In the genomic region with DNA sequence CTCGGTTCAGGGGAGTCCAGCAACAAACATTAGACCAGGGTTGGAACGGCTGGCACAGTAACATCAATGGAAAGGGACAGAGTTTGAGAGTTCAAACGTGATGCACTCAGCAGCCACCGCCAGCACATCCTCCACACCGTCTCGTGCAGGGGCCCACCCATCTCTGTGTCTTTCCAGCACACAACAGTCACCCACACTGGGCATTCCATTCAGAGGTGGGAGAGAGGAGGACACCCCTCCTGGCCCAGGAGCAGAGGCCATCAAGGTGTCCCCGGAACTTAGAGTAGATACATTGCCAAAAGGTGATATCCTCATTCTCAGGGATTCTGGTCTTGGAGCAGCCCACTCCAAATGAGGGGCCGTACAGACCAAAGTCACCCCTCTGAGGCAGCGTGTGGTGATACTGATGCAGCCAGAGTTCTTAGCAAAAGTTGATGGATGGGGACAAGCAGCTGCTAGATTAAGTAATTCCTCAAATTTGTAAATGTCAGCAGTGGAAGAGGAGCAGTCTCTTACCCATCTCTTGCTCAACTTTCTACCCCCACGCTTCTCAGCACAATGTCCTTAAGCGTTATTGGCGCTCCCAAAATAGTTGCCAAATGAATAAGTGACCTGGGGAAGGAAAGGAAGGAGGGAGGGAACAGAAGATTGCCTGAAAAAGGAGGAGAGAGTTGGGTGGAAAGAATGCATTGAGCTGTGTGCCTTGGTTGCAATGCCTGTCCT, we compare ENCODE assay signal across 27 cellular contexts. TPM values are rescaled to one million over a fixed set of nuclear protein-coding genes. Genes with fewer than 3 reads are reported as not detected.
DNase-seq lines count a peak whose midpoint lies in the region; ATAC-seq, FAIRE-seq and TF ChIP-seq lines count a peak whose summit lies in the region.
"Had no signal": no experiment of that assay in that cellular context is flagged by ENCODE, and none has a peak within 500 bp of the region (broad histone marks: within the 10 kb centered on the region; RNA-seq: fewer than 3 reads in every experiment).

No MANE protein-coding gene starts in this region.

- no peak overlapping the region for H3K4me3 ChIP-seq in HL-60 (replicated peaks; ENCODE audit: insufficient read depth, low read length)
- no peak overlapping the region for H3K4me3 ChIP-seq in astrocyte (ENCODE audit: insufficient read depth, low read depth, low read length)
- H3K4me3 ChIP-seq: ascending aorta, lower lobe of right lung, Peyer's patch, right atrium auricular region had no signal

- H3K36me3 Mint-ChIP-seq in CD14-positive monocyte (peaks cover 43 to 67% of the 10 kb centered on the region in 2 donors), astrocyte (ENCODE audit: low read depth, unreplicated experiment) (peaks cover 11% of the 10 kb centered on the region)
- peaks cover 13% of the 10 kb centered on the region for H3K36me3 Mint-ChIP-seq in activated CD4-positive, alpha-beta T cell treated with anti-CD3 and anti-CD28 coated beads, Interleukin-2, amount 10 ng/mL, durations not matched to agents 24 days and 14 days (ENCODE audit: low read depth)

- no peaks in the 10 kb centered on the region for H3K36me3 ChIP-seq in astrocyte (ENCODE audit: insufficient read depth, low read length)
- H3K36me3 ChIP-seq: right atrium auricular region had no signal

- no peak overlapping the region for H3K9ac ChIP-seq in astrocyte (ENCODE audit: low read length)

- H3K9me3 ChIP-seq in astrocyte (ENCODE audit: insufficient read depth, low read depth, low read length) = no peaks in the 10 kb centered on the region
- H3K9me3 ChIP-seq: ascending aorta, lower lobe of right lung, Peyer's patch, right atrium auricular region had no signal

- intact Hi-C loops in CD14-positive monocyte (cut with micrococcal nuclease) = loop anchor here in 1 of 2 donors (10.0 kb wide), 1 partner anchor 50 kb away; the partner anchor contains the start of gene CRKL
- intact Hi-C loops in activated CD4-positive, alpha-beta T cell treated with anti-CD3 and anti-CD28 coated beads, Interleukin-2, amount 10 ng/mL, durations not matched to agents 24 days and 14 days (cut with micrococcal nuclease) = no loop called here

- no peak overlapping the region for H2AFZ ChIP-seq in astrocyte (ENCODE audit: low read depth, low read length)

- H3K9me3 Mint-ChIP-seq in CD14-positive monocyte = no peaks in the 10 kb centered on the region
- no peaks in the 10 kb centered on the region for H3K9me3 Mint-ChIP-seq in astrocyte (ENCODE audit: unreplicated experiment)
- no peaks in the 10 kb centered on the region for H3K9me3 Mint-ChIP-seq in activated CD4-positive, alpha-beta T cell treated with anti-CD3 and anti-CD28 coated beads, Interleukin-2, amount 10 ng/mL, durations not matched to agents 24 days and 14 days
- H3K9me3 Mint-ChIP-seq: activated B cell treated with CpG ODN at 0.5 μM for 24 hours; activated CD4-positive, alpha-beta memory T cell treated with anti-CD3 and anti-CD28 coated beads, Interleukin-2, amount 10 ng/mL, durations not matched to agents 7 days and 5 days had no signal

- peaks cover 3% of the 10 kb centered on the region for H3K4me1 ChIP-seq in astrocyte (ENCODE audit: insufficient read depth, low read length)

- TF ChIP-seq CTCF in CD14-positive monocyte (IDR thresholded peaks at IDR 0.05) (no peak), HL-60 (IDR thresholded peaks at IDR 0.05; ENCODE audit: insufficient read depth, low read length) (no peak), astrocyte (IDR thresholded peaks at IDR 0.05; ENCODE audit: insufficient read depth, low read depth, low read length) (no peak), omental fat pad (IDR thresholded peaks at IDR 0.05) (no peak)

- H4K20me1 ChIP-seq in astrocyte (ENCODE audit: insufficient read depth, low read length) = peaks cover 46% of the 10 kb centered on the region

- peak overlapping the region in 5 of 7 donors; percentile 60 to 79 (median 73) for H3K27ac Mint-ChIP-seq in CD14-positive monocyte
- no peak overlapping the region for H3K27ac Mint-ChIP-seq in astrocyte (ENCODE audit: unreplicated experiment)
- H3K27ac Mint-ChIP-seq in activated CD4-positive, alpha-beta T cell treated with anti-CD3 and anti-CD28 coated beads, Interleukin-2, amount 10 ng/mL, durations not matched to agents 24 days and 14 days = no peak overlapping the region
- H3K27ac Mint-ChIP-seq: activated B cell treated with CpG ODN at 0.5 μM for 24 hours; activated CD4-positive, alpha-beta memory T cell treated with anti-CD3 and anti-CD28 coated beads, Interleukin-2, amount 10 ng/mL, durations not matched to agents 7 days and 5 days had no signal

- H3K4me3 Mint-ChIP-seq in CD14-positive monocyte (no peak overlapping the region), astrocyte (ENCODE audit: unreplicated experiment) (peak overlapping the region; percentile 29)
- H3K4me3 Mint-ChIP-seq in activated CD4-positive, alpha-beta T cell treated with anti-CD3 and anti-CD28 coated beads, Interleukin-2, amount 10 ng/mL, durations not matched to agents 24 days and 14 days = no peak overlapping the region
- H3K4me3 Mint-ChIP-seq: activated B cell treated with CpG ODN at 0.5 μM for 24 hours; activated CD4-positive, alpha-beta memory T cell treated with anti-CD3 and anti-CD28 coated beads, Interleukin-2, amount 10 ng/mL, durations not matched to agents 7 days and 5 days had no signal

- H3K79me2 ChIP-seq in astrocyte (ENCODE audit: insufficient read depth, low read length) = peaks cover 15% of the 10 kb centered on the region

- no peak overlapping the region for H3K4me2 ChIP-seq in astrocyte (ENCODE audit: low read length)

- H3K4me1 Mint-ChIP-seq in CD14-positive monocyte (peaks cover 76% of the 10 kb centered on the region), astrocyte (ENCODE audit: low read depth, unreplicated experiment) (peaks cover 11% of the 10 kb centered on the region)
- peaks cover 30% of the 10 kb centered on the region for H3K4me1 Mint-ChIP-seq in activated CD4-positive, alpha-beta T cell treated with anti-CD3 and anti-CD28 coated beads, Interleukin-2, amount 10 ng/mL, durations not matched to agents 24 days and 14 days

- DNase-seq in CD14-positive monocyte (ENCODE audit: low spot score) = no peak
- peak; percentile 18 to 64 for DNase-seq in HL-60 (ENCODE audit: low read depth in 1 of 2, low spot score in 1 of 2)
- DNase-seq in astrocyte (ENCODE audit: low read depth) = no peak
- DNase-seq in omental fat pad (ENCODE audit: low spot score) = no peak
- DNase-seq in activated CD4-positive, alpha-beta T cell treated with anti-CD3 and anti-CD28 coated beads, Interleukin-2, amount 10 ng/mL, durations not matched to agents 24 days and 14 days = no peak
- DNase-seq in H4 (ENCODE audit: low spot score) = no peak
- no peak for DNase-seq in HCEC 1CT
- DNase-seq: ACHN; activated B cell treated with CpG ODN at 0.5 μM for 24 hours; activated CD4-positive, alpha-beta memory T cell treated with anti-CD3 and anti-CD28 coated beads, Interleukin-2, amount 10 ng/mL, durations not matched to agents 7 days and 5 days; activated naive CD4-positive, alpha-beta T cell treated with Interleukin-2 at 50 U/mL for 16 hours; C1 segment of cervical spinal cord; cerebellar nuclear complex; DMS 273 treated with DMSO at 0.1 percent for 48 hours; hypothalamus; islet precursor cell; lower lobe of right lung; NCI-H1436; NCI-H510A; occipital lobe; Peyer's patch; T-helper 9 cell had no signal

- FAIRE-seq in astrocyte (lab: Jason Lieb, UNC) = no peak
- FAIRE-seq: frontal cortex, H1 had no signal

- H3K27ac ChIP-seq in HL-60 (replicated peaks) (no peak overlapping the region), astrocyte (ENCODE audit: low read depth, low read length) (no peak overlapping the region)
- H3K27ac ChIP-seq: ascending aorta, lower lobe of right lung, Peyer's patch, right atrium auricular region had no signal

- H3K27me3 ChIP-seq in HL-60 (ENCODE audit: insufficient read depth, poor library complexity, severe bottlenecking) = no peaks in the 10 kb centered on the region
- no peaks in the 10 kb centered on the region for H3K27me3 ChIP-seq in astrocyte (ENCODE audit: insufficient read depth, low read length)
- H3K27me3 ChIP-seq: ascending aorta, Peyer's patch, right atrium auricular region had no signal

- peaks cover 0 to 2% (median 1%) of the 10 kb centered on the region in 3 donors for H3K27me3 Mint-ChIP-seq in CD14-positive monocyte (ENCODE audit: low read depth in 3 of 3)
- no peaks in the 10 kb centered on the region for H3K27me3 Mint-ChIP-seq in astrocyte (ENCODE audit: low read depth, unreplicated experiment)
- no peaks in the 10 kb centered on the region for H3K27me3 Mint-ChIP-seq in activated CD4-positive, alpha-beta T cell treated with anti-CD3 and anti-CD28 coated beads, Interleukin-2, amount 10 ng/mL, durations not matched to agents 24 days and 14 days
- H3K27me3 Mint-ChIP-seq: activated B cell treated with CpG ODN at 0.5 μM for 24 hours; activated CD4-positive, alpha-beta memory T cell treated with anti-CD3 and anti-CD28 coated beads, Interleukin-2, amount 10 ng/mL, durations not matched to agents 7 days and 5 days had no signal

- ATAC-seq in omental fat pad (ENCODE audit: low FRiP score) (peak; percentile 46), GM18873 (IDR thresholded peaks at IDR 0.05; ENCODE audit: low FRiP score, unreplicated experiment) (no peak)
- ATAC-seq: lower lobe of right lung had no signal

RNA-seq across cellular contexts. Expression of gene SNAP29, which starts 5.5 kb away (rescaled TPM):
- polyA plus RNA-seq in CD14-positive monocyte = 10 to 100 TPM; 28.9 to 32.8 TPM
- 19.6 and 24.6 TPM in 2 replicates for total RNA-seq in astrocyte
- total RNA-seq in omental fat pad = 10 to 100 TPM; 17.2 to 25.1 (median 20.1) TPM
- 24.3 and 25.8 TPM in 2 replicates for total RNA-seq in activated CD4-positive, alpha-beta T cell treated with anti-CD3 and anti-CD28 coated beads, Interleukin-2, amount 10 ng/mL, durations not matched to agents 24 days and 14 days
- total RNA-seq in H4 (2014; rRNA removed; shearing (Covaris generic)) = 5.0 and 6.1 TPM in 2 replicates

RNA-seq across cellular contexts. Expression of gene PI4KA, which starts 5.7 kb away (rescaled TPM):
- 10 to 100 TPM; 22.8 to 38.2 TPM for polyA plus RNA-seq in CD14-positive monocyte
- total RNA-seq in astrocyte (35.9 and 37.3 TPM in 2 replicates), omental fat pad (10 to 100 TPM; 62.1 to 97.2 (median 86.9) TPM)
- 78.4 and 83.8 TPM in 2 replicates for total RNA-seq in activated CD4-positive, alpha-beta T cell treated with anti-CD3 and anti-CD28 coated beads, Interleukin-2, amount 10 ng/mL, durations not matched to agents 24 days and 14 days
- total RNA-seq in H4 (2014; rRNA removed; shearing (Covaris generic)) = 12.6 and 19.6 TPM in 2 replicates

RNA-seq across cellular contexts. Expression of gene CRKL, which starts 52.9 kb away (rescaled TPM):
- polyA plus RNA-seq in CD14-positive monocyte = 10 to 100 TPM; 29.4 to 37.5 TPM
- total RNA-seq in astrocyte = 59.5 and 63.0 TPM in 2 replicates
- 10 to 100 TPM; 37.9 to 51.6 (median 45.4) TPM for total RNA-seq in omental fat pad
- total RNA-seq in activated CD4-positive, alpha-beta T cell treated with anti-CD3 and anti-CD28 coated beads, Interleukin-2, amount 10 ng/mL, durations not matched to agents 24 days and 14 days = 81.4 and 82.4 TPM in 2 replicates
- 25.4 and 27.4 TPM in 2 replicates for total RNA-seq in H4 (2014; rRNA removed; shearing (Covaris generic))

Comparison
In these comparisons a context has a peak if more than half of its experiments do, and no peak if none do; other contexts are left out.
1. DNase-seq: peak in HL-60 (2 of 2); none in CD14-positive monocyte (single experiment), astrocyte (single experiment), omental fat pad (single experiment), activated CD4-positive, alpha-beta T cell treated with anti-CD3 and anti-CD28 coated beads, Interleukin-2, amount 10 ng/mL, durations not matched to agents 24 days and 14 days (single experiment), H4 (single experiment) and HCEC 1CT (single experiment).
2. H3K27ac Mint-ChIP-seq: peak in CD14-positive monocyte (5 of 7); none in astrocyte (single experiment) and activated CD4-positive, alpha-beta T cell treated with anti-CD3 and anti-CD28 coated beads, Interleukin-2, amount 10 ng/mL, durations not matched to agents 24 days and 14 days (single experiment).